1 cellular context compared by ENCODE assay signal in genomic region chr16:4913130-4913773, GRCh38.
TF ChIP-seq lines count a peak whose summit lies in the region.

No MANE protein-coding gene starts in this region.

TF ChIP-seq in K562, 482 proteins besides CTCF, POLR2A, EP300 and RAD21:
- TF ChIP-seq MITF (IDR thresholded peaks at IDR 0.05): no peak
- TF ChIP-seq ZNF347 (CRISPR knock-in tag; IDR thresholded peaks at IDR 0.05; ENCODE audit: low read depth): no peak
- no peak for TF ChIP-seq ETV5 (CRISPR knock-in tag; IDR thresholded peaks at IDR 0.05; ENCODE audit: low read depth)
- peak; percentile 40 for TF ChIP-seq PRDM10 (IDR thresholded peaks at IDR 0.05; ENCODE audit: partially characterized antibody)
- no peak for TF ChIP-seq RFX1 (IDR thresholded peaks at IDR 0.05)
TF ChIP-seq in K562: peak in this region for 1.
